In genomic region chr16:70659546-70659945, GRCh38 we compare ENCODE assay signal across 2 cellular contexts.
TF ChIP-seq lines count a peak whose summit lies in the region.

No MANE protein-coding gene starts in this region.

TF ChIP-seq in HEK293, 187 proteins besides CTCF, POLR2A, EP300 and RAD21 (continued from another document):
- TF ChIP-seq ZNF561 (tag by site-specific recombination; IDR thresholded peaks at IDR 0.05; ENCODE audit: borderline replicate concordance) (no peak), YY2 (tag by site-specific recombination; IDR thresholded peaks at IDR 0.05) (no peak)
- TF ChIP-seq, protein P1, sequence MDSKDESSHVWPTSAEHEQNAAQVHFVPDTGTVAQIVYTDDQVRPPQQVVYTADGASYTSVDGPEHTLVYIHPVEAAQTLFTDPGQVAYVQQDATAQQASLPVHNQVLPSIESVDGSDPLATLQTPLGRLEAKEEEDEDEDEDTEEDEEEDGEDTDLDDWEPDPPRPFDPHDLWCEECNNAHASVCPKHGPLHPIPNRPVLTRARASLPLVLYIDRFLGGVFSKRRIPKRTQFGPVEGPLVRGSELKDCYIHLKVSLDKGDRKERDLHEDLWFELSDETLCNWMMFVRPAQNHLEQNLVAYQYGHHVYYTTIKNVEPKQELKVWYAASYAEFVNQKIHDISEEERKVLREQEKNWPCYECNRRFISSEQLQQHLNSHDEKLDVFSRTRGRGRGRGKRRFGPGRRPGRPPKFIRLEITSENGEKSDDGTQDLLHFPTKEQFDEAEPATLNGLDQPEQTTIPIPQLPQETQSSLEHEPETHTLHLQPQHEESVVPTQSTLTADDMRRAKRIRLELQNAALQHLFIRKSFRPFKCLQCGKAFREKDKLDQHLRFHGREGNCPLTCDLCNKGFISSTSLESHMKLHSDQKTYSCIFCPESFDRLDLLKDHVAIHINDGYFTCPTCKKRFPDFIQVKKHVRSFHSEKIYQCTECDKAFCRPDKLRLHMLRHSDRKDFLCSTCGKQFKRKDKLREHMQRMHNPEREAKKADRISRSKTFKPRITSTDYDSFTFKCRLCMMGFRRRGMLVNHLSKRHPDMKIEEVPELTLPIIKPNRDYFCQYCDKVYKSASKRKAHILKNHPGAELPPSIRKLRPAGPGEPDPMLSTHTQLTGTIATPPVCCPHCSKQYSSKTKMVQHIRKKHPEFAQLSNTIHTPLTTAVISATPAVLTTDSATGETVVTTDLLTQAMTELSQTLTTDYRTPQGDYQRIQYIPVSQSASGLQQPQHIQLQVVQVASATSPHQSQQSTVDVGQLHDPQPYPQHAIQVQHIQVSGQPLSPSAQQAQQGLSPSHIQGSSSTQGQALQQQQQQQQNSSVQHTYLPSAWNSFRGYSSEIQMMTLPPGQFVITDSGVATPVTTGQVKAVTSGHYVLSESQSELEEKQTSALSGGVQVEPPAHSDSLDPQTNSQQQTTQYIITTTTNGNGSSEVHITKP (tag by site-specific recombination; IDR thresholded peaks at IDR 0.05) = no peak

TF ChIP-seq in GM12878, 131 proteins besides CTCF, POLR2A, EP300 and RAD21:
- TF ChIP-seq ZNF592 (IDR thresholded peaks at IDR 0.05) (no peak), NR2C1 (IDR thresholded peaks at IDR 0.05) (peak; percentile 45; the same call in 1 of the 2 replicates)
